ENCODE assay signal across 8 cellular contexts in the genomic region with DNA sequence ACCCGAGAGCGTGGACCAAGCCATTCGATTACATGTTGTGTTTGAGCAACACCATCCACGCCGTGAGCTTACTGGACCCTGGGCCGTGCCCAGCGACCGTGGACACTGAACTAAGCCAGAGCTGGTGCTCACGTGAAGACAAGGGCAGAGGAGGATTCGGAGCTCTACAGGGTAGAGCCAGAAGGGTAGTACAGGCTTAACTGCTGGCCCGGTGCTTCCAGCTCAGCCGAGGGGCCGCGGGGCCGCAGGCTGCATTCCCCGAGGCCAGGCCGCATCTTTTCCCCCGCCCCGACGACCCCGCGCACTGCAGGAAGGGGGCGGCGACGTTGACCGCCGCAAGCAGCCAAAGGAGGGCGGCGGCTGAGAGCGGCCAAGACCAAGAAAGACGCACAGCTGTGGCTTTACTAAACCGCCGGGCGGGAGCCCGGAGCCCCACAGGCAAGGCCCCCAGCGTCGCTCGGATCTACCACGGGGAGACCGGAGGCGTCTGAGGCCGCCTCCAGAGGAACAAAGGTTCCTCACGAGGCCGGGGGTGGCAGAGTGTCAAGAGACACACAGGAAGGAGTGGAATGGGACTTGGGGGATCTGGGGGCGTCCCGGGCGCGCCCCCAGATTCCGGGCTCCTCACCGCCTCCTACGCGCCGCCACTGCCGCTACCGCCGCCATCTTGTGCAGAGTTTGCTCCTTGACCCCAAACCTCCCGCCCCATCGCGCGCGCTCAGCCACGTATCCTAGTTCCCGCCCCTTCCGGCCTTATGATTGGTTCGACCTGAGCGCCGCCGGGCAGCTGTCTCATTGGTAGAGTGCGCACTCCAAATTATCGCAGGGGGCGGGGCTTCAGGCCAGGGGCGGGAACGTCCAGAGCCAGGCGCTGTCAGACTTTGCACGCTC. TPM values are rescaled to one million over a fixed set of nuclear protein-coding genes. Genes with fewer than 3 reads are reported as not detected.
DNase-seq lines count a peak whose midpoint lies in the region; ATAC-seq and TF ChIP-seq lines count a peak whose summit lies in the region.

A gene (minus strand): TSS at position 680 of the 891 bp plus-strand sequence. CDS start 14 bp downstream, at position 666.

- ATAC-seq in GM18502 (IDR thresholded peaks at IDR 0.05; ENCODE audit: poor library complexity, unreplicated experiment) (peak; percentile 90), HG02981 (IDR thresholded peaks at IDR 0.05; ENCODE audit: unreplicated experiment) (peak; percentile 95)

- H3K4me3 ChIP-seq in astrocyte of the cerebellum (ENCODE audit: low read depth, low read length) = peak within 1 kb of the TSS; percentile 81

- TF ChIP-seq CTCF in astrocyte of the cerebellum (IDR thresholded peaks at IDR 0.05; ENCODE audit: low read depth, low read length, missing control alignments) = no peak

- DNase-seq in NCI-H2029 treated with DMSO at 0.1 percent for 48 hours (lab: John Stamatoyannopoulos, UW) = peak; percentile 92
- DNase-seq in T-helper 9 cell = peak; percentile 98
- peak; percentile 94 for DNase-seq in astrocyte of the cerebellum (ENCODE audit: low read depth)
- peak; percentile 100 for DNase-seq in hepatic stellate cell (ENCODE audit: low spot score)
- DNase-seq in renal cortical epithelial cell (ENCODE audit: low read depth) = peak; percentile 88
- no peak for DNase-seq in cortex of kidney (lab: John Stamatoyannopoulos, UW)

- in situ Hi-C loops in astrocyte of the cerebellum (cut with HindIII; ENCODE audit: low sequenced_read_pairs) = no loop called here

RNA-seq across cellular contexts. Expression of the gene that starts here (rescaled TPM):
- total RNA-seq in renal cortical epithelial cell = 146 and 347 TPM in 2 replicates
